13 cellular contexts compared by ENCODE assay signal in genomic region chr10:102780246-102780645, GRCh38. TPM values are rescaled to one million over a fixed set of nuclear protein-coding genes. Genes with fewer than 3 reads are reported as not detected.
DNase-seq lines count a peak whose midpoint lies in the region; ATAC-seq and TF ChIP-seq lines count a peak whose summit lies in the region.
"Had no signal": no experiment of that assay in that cellular context is flagged by ENCODE, and none has a peak within 500 bp of the region (broad histone marks: within the 10 kb centered on the region; RNA-seq: fewer than 3 reads in every experiment).

No MANE protein-coding gene starts in this region.

- no peaks in the 10 kb centered on the region for H3K36me3 Mint-ChIP-seq in natural killer cell

- DNase-seq in HPDE6-E6E7 (ENCODE audit: extremely low spot score) (peak; percentile 49), brain microvascular endothelial cell (no peak), right lobe of liver (no peak), natural killer cell (no peak), GOT3 (lab: John Stamatoyannopoulos, UW) (no peak), islet precursor cell (no peak)
- DNase-seq: activated CD4-positive, CD25-positive, alpha-beta regulatory T cell; GF-D8; Kasumi-1; naive thymus-derived CD8-positive, alpha-beta T cell had no signal

- no peak overlapping the region for H3K4me3 Mint-ChIP-seq in natural killer cell
- H3K4me3 Mint-ChIP-seq: naive thymus-derived CD8-positive, alpha-beta T cell had no signal

- ATAC-seq in right lobe of liver (no peak), natural killer cell (no peak), GM21619 (IDR thresholded peaks at IDR 0.05; ENCODE audit: unreplicated experiment) (no peak)
- ATAC-seq: naive thymus-derived CD8-positive, alpha-beta T cell had no signal

- no peaks in the 10 kb centered on the region for H3K9me3 Mint-ChIP-seq in natural killer cell
- H3K9me3 Mint-ChIP-seq: naive thymus-derived CD8-positive, alpha-beta T cell had no signal

- in situ Hi-C loops in brain microvascular endothelial cell (cut with HindIII; ENCODE audit: low pct_ligation_motif_present, low sequenced_read_pairs): no loop called here

- intact Hi-C loops in right lobe of liver (cut with DNase I): no loop called here
- intact Hi-C loops in natural killer cell (cut with micrococcal nuclease): no loop called here

- H3K4me1 ChIP-seq in right lobe of liver: peaks cover 6 to 94% (median 43%) of the 10 kb centered on the region in 4 donors
- peaks cover 80% of the 10 kb centered on the region for H3K4me1 ChIP-seq in stomach smooth muscle (ENCODE audit: control insufficient read depth, insufficient read depth, low read length)

- peaks cover 62 to 67% of the 10 kb centered on the region in 2 donors for H3K4me1 Mint-ChIP-seq in natural killer cell

- H3K27ac ChIP-seq in brain microvascular endothelial cell: peak overlapping the region; percentile 50
- H3K27ac ChIP-seq in right lobe of liver: peak overlapping the region; percentile 90 to 98 (median 98)
- peak overlapping the region; percentile 93 for H3K27ac ChIP-seq in stomach smooth muscle (ENCODE audit: low read length)
- H3K27ac ChIP-seq: C4-2B had no signal

- H3K9me3 ChIP-seq in right lobe of liver (no peaks in the 10 kb centered on the region), stomach smooth muscle (ENCODE audit: control insufficient read depth in 2 of 2, low read length in 2 of 2) (no peaks in the 10 kb centered on the region)

- no peaks in the 10 kb centered on the region for H3K36me3 ChIP-seq in brain microvascular endothelial cell (replicated peaks)
- no peaks in the 10 kb centered on the region for H3K36me3 ChIP-seq in right lobe of liver
- peaks cover 2 to 3% of the 10 kb centered on the region in 2 donors for H3K36me3 ChIP-seq in stomach smooth muscle (ENCODE audit: control insufficient read depth in 2 of 2, insufficient read depth in 2 of 2, low read length in 2 of 2)

- peak overlapping the region in 1 of 2 donors; percentile 58 for H3K27ac Mint-ChIP-seq in natural killer cell

- WGBS in right lobe of liver (ENCODE audit: insufficient coverage, low coverage, low lambda C conversion rate, missing lambda C conversion rate): 24% methylated on average over 3 of the region's 3 CpGs

- TF ChIP-seq CTCF in brain microvascular endothelial cell (IDR thresholded peaks at IDR 0.05; ENCODE audit: low read depth, low read length, missing control alignments) (no peak), right lobe of liver (IDR thresholded peaks at IDR 0.05) (no peak), natural killer cell (IDR thresholded peaks at IDR 0.05) (no peak)

- no peak for TF ChIP-seq POLR2A in right lobe of liver (IDR thresholded peaks at IDR 0.05)

- no peak overlapping the region for H3K9ac ChIP-seq in stomach smooth muscle (ENCODE audit: low read length in 2 of 2)

- H3K27me3 ChIP-seq in brain microvascular endothelial cell (replicated peaks): no peaks in the 10 kb centered on the region
- H3K27me3 ChIP-seq in right lobe of liver: no peaks in the 10 kb centered on the region
- no peaks in the 10 kb centered on the region for H3K27me3 ChIP-seq in stomach smooth muscle (ENCODE audit: control insufficient read depth in 1 of 2, insufficient read depth in 2 of 2, low read length in 2 of 2)

- H3K27me3 Mint-ChIP-seq in natural killer cell (ENCODE audit: low read depth in 2 of 2): no peaks in the 10 kb centered on the region
- H3K27me3 Mint-ChIP-seq: naive thymus-derived CD8-positive, alpha-beta T cell had no signal

- H3K4me3 ChIP-seq in brain microvascular endothelial cell (ENCODE audit: low read depth, low read length) (no peak overlapping the region), right lobe of liver (no peak overlapping the region), stomach smooth muscle (ENCODE audit: low read length in 2 of 2) (peak overlapping the region in 1 of 2 donors; percentile 5)

RNA-seq across cellular contexts. Expression of gene WBP1L, which starts 36.5 kb away (rescaled TPM):
- 10 to 100 TPM; 24.1 to 58.4 (median 32.8) TPM for total RNA-seq in right lobe of liver
- total RNA-seq in natural killer cell: 10 to 100 TPM; 34.6 to 48.4 (median 47.9) TPM

RNA-seq across cellular contexts. Expression of gene CYP17A1, which starts 57.0 kb away (rescaled TPM):
- total RNA-seq in right lobe of liver (1 to 10 TPM in 4 of 6 experiments, under 1 TPM in 2; 0.61 to 4.2 (median 1.5) TPM), natural killer cell (not detected)
- total RNA-seq: naive thymus-derived CD8-positive, alpha-beta T cell had no signal
